ENCODE assay signal across 18 cellular contexts in the genomic region with DNA sequence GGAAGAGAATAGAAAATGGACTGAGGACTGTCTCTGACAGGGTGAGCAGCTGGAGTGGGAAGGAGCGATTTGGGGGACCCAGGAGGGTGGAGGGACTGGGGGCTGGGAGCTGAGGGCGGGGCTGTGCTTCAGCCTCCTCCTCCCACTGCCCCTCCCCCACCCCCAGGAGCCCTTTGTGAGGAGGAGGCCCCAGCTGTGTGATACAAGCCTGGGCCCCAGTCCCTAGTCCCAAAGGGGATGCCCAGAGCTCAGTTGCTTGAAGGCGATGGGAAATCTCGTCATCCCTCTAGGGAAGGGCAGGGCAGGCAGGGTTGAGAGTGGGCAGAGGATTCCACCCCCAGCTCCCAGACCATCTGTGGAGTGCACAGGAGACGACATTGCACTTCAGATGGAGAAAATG. TPM values are rescaled to one million over a fixed set of nuclear protein-coding genes. Genes with fewer than 3 reads are reported as not detected.
DNase-seq lines count a peak whose midpoint lies in the region; TF ChIP-seq lines count a peak whose summit lies in the region.
"Had no signal": no experiment of that assay in that cellular context is flagged by ENCODE, and none has a peak within 500 bp of the region (broad histone marks: within the 10 kb centered on the region; RNA-seq: fewer than 3 reads in every experiment).

A gene (plus strand): TSS at position 251 of the 400 bp plus-strand sequence. CDS start 15 bp downstream, at position 266.

- no peaks in the 10 kb centered on the region for H3K79me1 ChIP-seq in H9 (ENCODE audit: insufficient read depth, low read depth, low read length, poor library complexity, severe bottlenecking)

- no peaks in the 10 kb centered on the region; a peak in 1 of 22 replicates for H4K20me1 ChIP-seq in BLaER1 treated with 17β-estradiol and CSF1 and Interleukin-3, amounts not matched to agents 10 nM and 100 nM
- H4K20me1 ChIP-seq in H9 (ENCODE audit: control insufficient read depth, insufficient read depth, insufficient read length), result no peaks in the 10 kb centered on the region
- H4K20me1 ChIP-seq in neural progenitor cell (ENCODE audit: low read depth), result no peaks in the 10 kb centered on the region

- no peak within 1 kb of the TSS for H3K14ac ChIP-seq in H9 (ENCODE audit: insufficient read depth, low read length)

- no peak within 1 kb of the TSS for H2BK120ac ChIP-seq in H9 (ENCODE audit: low read depth, low read length, poor library complexity, severe bottlenecking)

- H3K56ac ChIP-seq in H9 (ENCODE audit: insufficient read length, low read depth, low read length), result no peak within 1 kb of the TSS

- DNase-seq in H9, result peak; percentile 45
- DNase-seq in endodermal cell, result peak; percentile 55
- DNase-seq in neural progenitor cell (ENCODE audit: low spot score), result peak; percentile 39
- no peak for DNase-seq in CD1c-positive myeloid dendritic cell (ENCODE audit: extremely low spot score)
- DNase-seq in breast epithelium (ENCODE audit: low spot score in 2 of 2), result no peak
- no peak for DNase-seq in AML-193 (lab: John Stamatoyannopoulos, UW)
- no peak for DNase-seq in anterior cingulate cortex (lab: John Stamatoyannopoulos, UW)
- DNase-seq: ACHN; BE2C; MV-4-11; NCI-H1436; NCI-H2029 treated with DMSO at 0.1 percent for 48 hours; NCI-H345; NCI-H526 treated with DMSO at 0.1 percent for 48 hours; NK-92 treated with Interleukin-12 subunit alpha and Interleukin-12 subunit beta, amount 100 ng/mL, for 24 hours; PC-3 had no signal

- H4K8ac ChIP-seq in H9 (replicated peaks; ENCODE audit: insufficient read length, low read depth, low read length), result no peak within 1 kb of the TSS

- no peak within 1 kb of the TSS for H3K4me3 Mint-ChIP-seq in H9
- H3K4me3 Mint-ChIP-seq in endodermal cell, result no peak within 1 kb of the TSS
- H3K4me3 Mint-ChIP-seq in neural progenitor cell, result no peak within 1 kb of the TSS

- H3K4me2 ChIP-seq in BLaER1 treated with 17β-estradiol and CSF1 and Interleukin-3, amounts not matched to agents 10 nM and 100 nM, result peak within 1 kb of the TSS; percentile 17 to 71 (median 64); a peak in 20 of 22 replicates
- no peak within 1 kb of the TSS for H3K4me2 ChIP-seq in H9 (ENCODE audit: insufficient read depth, insufficient read length, low read length)
- peak within 1 kb of the TSS; percentile 27 for H3K4me2 ChIP-seq in neural progenitor cell

- no peak within 1 kb of the TSS for H4K5ac ChIP-seq in H9 (ENCODE audit: insufficient read length, low read depth, low read length)

- TF ChIP-seq CTCF in H9 (conservative IDR thresholded peaks at IDR 0.05) (no peak), endodermal cell (conservative IDR thresholded peaks at IDR 0.05) (no peak), neural progenitor cell (IDR thresholded peaks at IDR 0.05) (no peak), breast epithelium (IDR thresholded peaks at IDR 0.05) (no peak)

- no peak within 1 kb of the TSS for H3T11ph ChIP-seq in H9 (ENCODE audit: low read length)

- H3K23ac ChIP-seq in H9 (ENCODE audit: insufficient read length, low read depth, low read length), result no peak within 1 kb of the TSS

- peaks cover 9% of the 10 kb centered on the region for H3K27me3 Mint-ChIP-seq in H9 (ENCODE audit: low read depth)
- H3K27me3 Mint-ChIP-seq in endodermal cell (ENCODE audit: insufficient read depth), result peaks cover 4% of the 10 kb centered on the region
- peaks cover 3% of the 10 kb centered on the region for H3K27me3 Mint-ChIP-seq in neural progenitor cell (ENCODE audit: insufficient read depth, low read depth)

- no peak within 1 kb of the TSS for H3K18ac ChIP-seq in H9 (ENCODE audit: insufficient read length, low read depth, low read length)

- no peaks in the 10 kb centered on the region for H3K27me3 ChIP-seq in BLaER1 treated with 17β-estradiol and CSF1 and Interleukin-3, amounts not matched to agents 10 nM and 100 nM
- no peaks in the 10 kb centered on the region for H3K27me3 ChIP-seq in H9 (ENCODE audit: insufficient read depth, low read length)
- no peaks in the 10 kb centered on the region for H3K27me3 ChIP-seq in endodermal cell (ENCODE audit: control insufficient read depth, insufficient read depth, low read length, poor library complexity, severe bottlenecking)
- no peaks in the 10 kb centered on the region for H3K27me3 ChIP-seq in neural progenitor cell
- peaks cover 0 to 7% of the 10 kb centered on the region in 2 donors for H3K27me3 ChIP-seq in breast epithelium
- H3K27me3 ChIP-seq: BE2C had no signal

- no peak within 1 kb of the TSS for H3K4me3 ChIP-seq in BLaER1 treated with 17β-estradiol and CSF1 and Interleukin-3, amounts not matched to agents 10 nM and 100 nM
- no peak within 1 kb of the TSS for H3K4me3 ChIP-seq in endodermal cell (ENCODE audit: low read length)
- H3K4me3 ChIP-seq in neural progenitor cell, result no peak within 1 kb of the TSS
- H3K4me3 ChIP-seq in breast epithelium, result no peak within 1 kb of the TSS

- no peak within 1 kb of the TSS for H3K4ac ChIP-seq in H9 (ENCODE audit: low read depth, low read length)

- H3K36me3 Mint-ChIP-seq in H9 (ENCODE audit: insufficient read depth in 1 of 3, low read depth in 3 of 3), result peaks cover 0 to 4% (median 2%) of the 10 kb centered on the region in 3 experiments; a peak in 3 of 7 replicates
- no peaks in the 10 kb centered on the region for H3K36me3 Mint-ChIP-seq in endodermal cell (ENCODE audit: low read depth)
- H3K36me3 Mint-ChIP-seq in neural progenitor cell, result no peaks in the 10 kb centered on the region

- no peaks in the 10 kb centered on the region for H3K79me2 ChIP-seq in H9 (ENCODE audit: insufficient read depth, low read length)
- H3K79me2 ChIP-seq in neural progenitor cell (ENCODE audit: low read depth), result no peaks in the 10 kb centered on the region

- H3K23me2 ChIP-seq in H9 (ENCODE audit: insufficient read length, low read depth, low read length, poor library complexity, severe bottlenecking), result no peaks in the 10 kb centered on the region

- H2BK12ac ChIP-seq in H9 (ENCODE audit: insufficient read length, low read depth, low read length), result no peak within 1 kb of the TSS

- peak within 1 kb of the TSS in 3 of 11 experiments; percentile 11 to 52 (median 34); a peak in 5 of 22 replicates for H3K27ac ChIP-seq in BLaER1 treated with 17β-estradiol and CSF1 and Interleukin-3, amounts not matched to agents 10 nM and 100 nM
- H3K27ac ChIP-seq in H9 (ENCODE audit: insufficient read length, low read depth, low read length), result no peak within 1 kb of the TSS
- no peak within 1 kb of the TSS for H3K27ac ChIP-seq in endodermal cell (ENCODE audit: low read depth, low read length)
- H3K27ac ChIP-seq in neural progenitor cell, result no peak within 1 kb of the TSS
- H3K27ac ChIP-seq in breast epithelium, result no peak within 1 kb of the TSS

- peak within 1 kb of the TSS in 1 of 11 experiments; percentile 4; a peak in 1 of 22 replicates for H3K9ac ChIP-seq in BLaER1 treated with 17β-estradiol and CSF1 and Interleukin-3, amounts not matched to agents 10 nM and 100 nM
- H3K9ac ChIP-seq in H9 (ENCODE audit: extremely low read depth, insufficient read length, low read length) (no peak within 1 kb of the TSS), endodermal cell (ENCODE audit: extremely low read depth, low read length, poor library complexity, severe bottlenecking) (no peak within 1 kb of the TSS), neural progenitor cell (no peak within 1 kb of the TSS)

- no peak for TF ChIP-seq POLR2A in breast epithelium (IDR thresholded peaks at IDR 0.05)

- peaks cover 0 to 8% of the 10 kb centered on the region in 2 experiments; a peak in 3 of 5 replicates for H3K9me3 Mint-ChIP-seq in H9
- peaks cover 5% of the 10 kb centered on the region for H3K9me3 Mint-ChIP-seq in endodermal cell
- peaks cover 2% of the 10 kb centered on the region for H3K9me3 Mint-ChIP-seq in neural progenitor cell

- WGBS in H9 (ENCODE audit: extremely low coverage, insufficient read length, low lambda C conversion rate), result no CpG with 5 or more reads among the region's 5 CpGs
- 73% methylated on average over 5 of the region's 5 CpGs; no CpG with 5 or more reads in 1 of the 2 experiments for WGBS in endodermal cell (ENCODE audit: insufficient coverage in 1 of 2, insufficient read length in 1 of 2), 2 experiments

- H3K36me3 ChIP-seq in BLaER1 treated with 17β-estradiol and CSF1 and Interleukin-3, amounts not matched to agents 10 nM and 100 nM, result no peaks in the 10 kb centered on the region
- H3K36me3 ChIP-seq in endodermal cell (ENCODE audit: control insufficient read depth, insufficient read depth, low read length) (no peaks in the 10 kb centered on the region), neural progenitor cell (no peaks in the 10 kb centered on the region), breast epithelium (no peaks in the 10 kb centered on the region)
- H3K36me3 ChIP-seq: BE2C had no signal

- H3K9me3 ChIP-seq in BLaER1 treated with 17β-estradiol and CSF1 and Interleukin-3, amounts not matched to agents 10 nM and 100 nM (replicated peaks in 1 of 11), result peaks cover 0 to 10% (median 0%) of the 10 kb centered on the region in 11 experiments; a peak in 2 of 22 replicates
- H3K9me3 ChIP-seq in H9 (ENCODE audit: control insufficient read depth, low read depth, low read length), result no peaks in the 10 kb centered on the region
- no peaks in the 10 kb centered on the region for H3K9me3 ChIP-seq in endodermal cell (ENCODE audit: control insufficient read depth, low read length)
- H3K9me3 ChIP-seq in neural progenitor cell (ENCODE audit: low read depth), result no peaks in the 10 kb centered on the region
- H3K9me3 ChIP-seq in breast epithelium, result no peaks in the 10 kb centered on the region
- H3K9me3 ChIP-seq: BE2C had no signal

- H3K4me1 Mint-ChIP-seq in H9 (peaks cover 25 to 30% of the 10 kb centered on the region in 2 experiments), endodermal cell (peaks cover 2% of the 10 kb centered on the region), neural progenitor cell (peaks cover 7% of the 10 kb centered on the region)

- no peaks in the 10 kb centered on the region for H3F3A ChIP-seq in neural progenitor cell (ENCODE audit: low read depth)

- no peak within 1 kb of the TSS for H2AK5ac ChIP-seq in H9 (ENCODE audit: insufficient read length, low read length)

- no peak within 1 kb of the TSS for H4K91ac ChIP-seq in H9 (ENCODE audit: insufficient read length, low read depth, low read length)

- H2BK15ac ChIP-seq in H9 (ENCODE audit: low read depth, low read length), result no peak within 1 kb of the TSS; the same call in 1 of the 2 replicates

- no peak within 1 kb of the TSS for H2BK20ac ChIP-seq in H9 (ENCODE audit: low read depth, low read length, poor library complexity, severe bottlenecking)

- peaks cover 16 to 50% (median 20%) of the 10 kb centered on the region in 10 experiments for H3K4me1 ChIP-seq in BLaER1 treated with 17β-estradiol and CSF1 and Interleukin-3, amounts not matched to agents 10 nM and 100 nM
- H3K4me1 ChIP-seq in H9 (ENCODE audit: insufficient read depth, low read length) (peaks cover 7% of the 10 kb centered on the region; the same call in 1 of the 2 replicates), endodermal cell (ENCODE audit: control insufficient read depth, insufficient read depth, low read length) (no peaks in the 10 kb centered on the region), neural progenitor cell (peaks cover 9% of the 10 kb centered on the region), breast epithelium (no peaks in the 10 kb centered on the region)
- H3K4me1 ChIP-seq: BE2C had no signal

- no peak within 1 kb of the TSS for H2BK5ac ChIP-seq in H9 (ENCODE audit: insufficient read length, low read length)

- H2AFZ ChIP-seq in H9 (ENCODE audit: low read length) (no peak within 1 kb of the TSS), neural progenitor cell (replicated peaks) (peak within 1 kb of the TSS; percentile 68)

- intact Hi-C loops in breast epithelium (cut with DNase I; ENCODE audit: low total_unique reads), result no loop called here

- H3K27ac Mint-ChIP-seq in H9, result 0 out of 7 replicates have a peak within 1 kb of the TSS, but pooled peaks of 1 of the 3 experiments have one; percentile 40
- H3K27ac Mint-ChIP-seq in endodermal cell, result no peak within 1 kb of the TSS
- no peak within 1 kb of the TSS for H3K27ac Mint-ChIP-seq in neural progenitor cell

RNA-seq across cellular contexts. Expression of the gene that starts here (rescaled TPM):
- total RNA-seq in H9 (2021) (0.07 and 0.09 TPM in 2 replicates), endodermal cell (not detected), neural progenitor cell (ENCODE audit: low replicate concordance) (not detected in 2 replicates), breast epithelium (not detected)
- polyA plus RNA-seq in endodermal cell (2013, experiment 1 of 2), result not detected
- not detected for polyA plus RNA-seq in endodermal cell (2013, experiment 2 of 2)
- total RNA-seq: SK-MEL-5 had no signal

Comparison
In these comparisons a context has a peak if more than half of its experiments do, and no peak if none do; other contexts are left out.
1. Peak in DNase-seq in H9; RNA of the gene not detected or under 1 TPM.
2. Peak in DNase-seq in endodermal cell; RNA of the gene not detected or under 1 TPM.
3. Peak in DNase-seq and H3K4me2 ChIP-seq in neural progenitor cell; RNA of the gene not detected or under 1 TPM.